8 cellular contexts compared by ENCODE assay signal in the genomic region with DNA sequence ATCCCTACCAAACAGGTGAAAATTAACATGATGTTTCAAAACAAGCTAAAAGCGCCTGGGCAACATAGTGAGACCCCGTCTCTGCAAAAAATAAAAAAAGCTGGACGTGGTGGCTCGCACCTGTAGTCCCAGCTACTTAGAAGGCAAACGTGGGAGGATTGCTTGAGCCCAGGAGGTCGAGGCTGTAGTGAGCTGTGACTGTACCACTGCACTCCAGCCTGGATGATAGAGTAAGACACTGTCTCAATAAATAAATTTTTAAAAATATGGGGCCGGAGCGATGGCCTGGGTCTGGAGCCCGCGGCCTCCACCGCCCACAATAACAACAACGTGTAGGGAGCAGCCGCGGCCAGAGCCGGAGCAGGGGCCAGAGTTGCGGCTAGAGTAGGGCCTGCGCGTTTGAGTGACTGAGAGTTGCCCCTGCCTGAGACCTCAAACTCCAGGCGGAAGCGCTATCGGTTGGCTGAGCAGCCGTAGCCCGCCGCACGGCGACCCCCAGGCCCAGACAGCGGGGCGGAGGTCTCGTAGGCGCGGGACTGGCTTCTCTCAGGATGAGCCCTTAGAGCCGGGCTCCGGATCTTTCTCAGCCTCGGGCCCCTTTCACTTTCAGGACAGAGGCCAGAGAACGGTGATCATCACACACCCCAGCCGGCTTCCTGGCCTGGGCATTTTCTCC.
DNase-seq lines count a peak whose midpoint lies in the region; ATAC-seq and TF ChIP-seq lines count a peak whose summit lies in the region.

No MANE protein-coding gene starts in this region.

- H3K9ac ChIP-seq in BLaER1 (peak overlapping the region; percentile 74), mucosa of stomach (ENCODE audit: low read length) (peak overlapping the region; percentile 64)

- ATAC-seq in HG03135 (IDR thresholded peaks at IDR 0.05; ENCODE audit: unreplicated experiment), result peak; percentile 54
- no peak for ATAC-seq in HG03280 (IDR thresholded peaks at IDR 0.05; ENCODE audit: unreplicated experiment)

- H3K4me2 ChIP-seq in BLaER1, result peak overlapping the region; percentile 88

- H3K9me3 ChIP-seq in BLaER1 (peaks cover 9% of the 10 kb centered on the region), mucosa of stomach (ENCODE audit: control insufficient read depth, low read length) (no peaks in the 10 kb centered on the region)

- H3K27me3 ChIP-seq in BLaER1, result no peaks in the 10 kb centered on the region
- H3K27me3 ChIP-seq in mucosa of stomach (ENCODE audit: control insufficient read depth, insufficient read depth, low read length), result no peaks in the 10 kb centered on the region

- no peaks in the 10 kb centered on the region for H4K20me1 ChIP-seq in BLaER1

- H3K27ac ChIP-seq in BLaER1, result peak overlapping the region; percentile 50; the same call in 1 of the 2 replicates
- no peak overlapping the region for H3K27ac ChIP-seq in coronary artery

- H3K36me3 ChIP-seq in BLaER1 (peaks cover 19% of the 10 kb centered on the region; the same call in 1 of the 2 replicates), mucosa of stomach (ENCODE audit: control insufficient read depth, insufficient read depth, low read length) (no peaks in the 10 kb centered on the region)

- TF ChIP-seq CTCF in coronary artery (IDR thresholded peaks at IDR 0.05), result no peak

- DNase-seq in coronary artery (ENCODE audit: low spot score), result no peak
- DNase-seq in HuH-7.5 (ENCODE audit: low spot score), result no peak
- no peak for DNase-seq in hypothalamus (lab: John Stamatoyannopoulos, UW)
- DNase-seq in NCI-H526 (lab: John Stamatoyannopoulos, UW), result no peak

- H3K4me3 ChIP-seq in BLaER1 (peak overlapping the region; percentile 55), coronary artery (peak overlapping the region; percentile 63), mucosa of stomach (ENCODE audit: low read length) (no peak overlapping the region)

- H3K4me1 ChIP-seq in BLaER1 (peaks cover 12% of the 10 kb centered on the region), mucosa of stomach (ENCODE audit: control insufficient read depth, insufficient read depth, low read length) (no peaks in the 10 kb centered on the region)
